1 cellular context compared by ENCODE assay signal in the genomic region with DNA sequence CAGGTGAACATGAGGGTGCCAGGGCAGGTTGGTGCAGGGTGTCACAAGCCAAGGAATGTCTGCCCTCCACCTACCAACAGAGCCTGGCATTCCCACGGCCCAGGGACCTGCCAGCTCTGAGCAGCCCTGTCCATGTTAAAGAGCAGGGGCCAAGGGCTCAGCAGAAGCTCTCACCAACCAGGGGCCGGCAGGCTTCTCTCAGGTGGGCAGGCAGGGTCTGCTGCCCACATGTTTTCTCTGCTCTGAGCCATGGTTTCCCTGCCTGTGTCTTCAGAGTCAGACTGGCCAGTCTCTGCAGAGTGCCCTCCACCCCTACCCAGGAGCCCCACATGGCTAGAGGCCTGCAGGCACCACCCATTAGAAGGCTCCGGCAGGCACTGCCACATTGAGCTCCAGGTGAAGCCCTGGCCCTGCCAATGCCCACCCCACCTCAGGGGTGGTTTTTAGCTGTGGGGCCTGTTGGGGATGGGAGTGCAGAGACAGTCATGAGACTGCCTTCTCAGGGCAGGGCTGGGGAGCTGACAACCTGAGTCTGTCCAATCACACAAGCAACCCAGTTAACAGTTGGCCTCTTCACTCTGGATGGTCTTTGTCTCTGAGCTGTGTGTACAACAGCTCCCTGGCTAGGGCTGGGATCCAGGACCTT.
TF ChIP-seq lines count a peak whose summit lies in the region.

No MANE protein-coding gene starts in this region.

TF ChIP-seq in K562, 482 proteins besides CTCF, POLR2A, EP300 and RAD21 (continued from another document and continues in another):
- TF ChIP-seq, protein P1, sequence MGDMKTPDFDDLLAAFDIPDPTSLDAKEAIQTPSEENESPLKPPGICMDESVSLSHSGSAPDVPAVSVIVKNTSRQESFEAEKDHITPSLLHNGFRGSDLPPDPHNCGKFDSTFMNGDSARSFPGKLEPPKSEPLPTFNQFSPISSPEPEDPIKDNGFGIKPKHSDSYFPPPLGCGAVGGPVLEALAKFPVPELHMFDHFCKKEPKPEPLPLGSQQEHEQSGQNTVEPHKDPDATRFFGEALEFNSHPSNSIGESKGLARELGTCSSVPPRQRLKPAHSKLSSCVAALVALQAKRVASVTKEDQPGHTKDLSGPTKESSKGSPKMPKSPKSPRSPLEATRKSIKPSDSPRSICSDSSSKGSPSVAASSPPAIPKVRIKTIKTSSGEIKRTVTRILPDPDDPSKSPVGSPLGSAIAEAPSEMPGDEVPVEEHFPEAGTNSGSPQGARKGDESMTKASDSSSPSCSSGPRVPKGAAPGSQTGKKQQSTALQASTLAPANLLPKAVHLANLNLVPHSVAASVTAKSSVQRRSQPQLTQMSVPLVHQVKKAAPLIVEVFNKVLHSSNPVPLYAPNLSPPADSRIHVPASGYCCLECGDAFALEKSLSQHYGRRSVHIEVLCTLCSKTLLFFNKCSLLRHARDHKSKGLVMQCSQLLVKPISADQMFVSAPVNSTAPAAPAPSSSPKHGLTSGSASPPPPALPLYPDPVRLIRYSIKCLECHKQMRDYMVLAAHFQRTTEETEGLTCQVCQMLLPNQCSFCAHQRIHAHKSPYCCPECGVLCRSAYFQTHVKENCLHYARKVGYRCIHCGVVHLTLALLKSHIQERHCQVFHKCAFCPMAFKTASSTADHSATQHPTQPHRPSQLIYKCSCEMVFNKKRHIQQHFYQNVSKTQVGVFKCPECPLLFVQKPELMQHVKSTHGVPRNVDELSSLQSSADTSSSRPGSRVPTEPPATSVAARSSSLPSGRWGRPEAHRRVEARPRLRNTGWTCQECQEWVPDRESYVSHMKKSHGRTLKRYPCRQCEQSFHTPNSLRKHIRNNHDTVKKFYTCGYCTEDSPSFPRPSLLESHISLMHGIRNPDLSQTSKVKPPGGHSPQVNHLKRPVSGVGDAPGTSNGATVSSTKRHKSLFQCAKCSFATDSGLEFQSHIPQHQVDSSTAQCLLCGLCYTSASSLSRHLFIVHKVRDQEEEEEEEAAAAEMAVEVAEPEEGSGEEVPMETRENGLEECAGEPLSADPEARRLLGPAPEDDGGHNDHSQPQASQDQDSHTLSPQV (IDR thresholded peaks at IDR 0.05), result peak; percentile 90
- 0 out of 2 replicates have a peak, but pooled peaks have one; percentile 12 for TF ChIP-seq ZNF57 (CRISPR knock-in tag; IDR thresholded peaks at IDR 0.05)
- 0 out of 2 replicates have a peak, but pooled peaks have one; percentile 46 for TF ChIP-seq ZNF253 (CRISPR knock-in tag; conservative IDR thresholded peaks at IDR 0.05)
- TF ChIP-seq HNRNPLL (IDR thresholded peaks at IDR 0.05; ENCODE audit: low read depth, low read length, poor library complexity, severe bottlenecking), result no peak
- no peak for TF ChIP-seq KHSRP (IDR thresholded peaks at IDR 0.05)
- peak; percentile 44; the same call in 1 of the 2 replicates for TF ChIP-seq HIVEP1 (CRISPR knock-in tag; IDR thresholded peaks at IDR 0.05)
- TF ChIP-seq, protein P2, sequence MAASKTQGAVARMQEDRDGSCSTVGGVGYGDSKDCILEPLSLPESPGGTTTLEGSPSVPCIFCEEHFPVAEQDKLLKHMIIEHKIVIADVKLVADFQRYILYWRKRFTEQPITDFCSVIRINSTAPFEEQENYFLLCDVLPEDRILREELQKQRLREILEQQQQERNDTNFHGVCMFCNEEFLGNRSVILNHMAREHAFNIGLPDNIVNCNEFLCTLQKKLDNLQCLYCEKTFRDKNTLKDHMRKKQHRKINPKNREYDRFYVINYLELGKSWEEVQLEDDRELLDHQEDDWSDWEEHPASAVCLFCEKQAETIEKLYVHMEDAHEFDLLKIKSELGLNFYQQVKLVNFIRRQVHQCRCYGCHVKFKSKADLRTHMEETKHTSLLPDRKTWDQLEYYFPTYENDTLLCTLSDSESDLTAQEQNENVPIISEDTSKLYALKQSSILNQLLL (CRISPR knock-in tag; IDR thresholded peaks at IDR 0.05; ENCODE audit: borderline replicate concordance), result no peak
- no peak for TF ChIP-seq ZNF444 (CRISPR knock-in tag; IDR thresholded peaks at IDR 0.05)
- TF ChIP-seq CAMTA2 (CRISPR knock-in tag; conservative IDR thresholded peaks at IDR 0.05), result no peak
- TF ChIP-seq TARDBP (IDR thresholded peaks at IDR 0.05), result no peak
- no peak for TF ChIP-seq TRIM28 (IDR thresholded peaks at IDR 0.05)
- TF ChIP-seq ZBTB1 (CRISPR knock-in tag; IDR thresholded peaks at IDR 0.05; ENCODE audit: borderline replicate concordance, low read depth), result no peak
- TF ChIP-seq NFRKB (IDR thresholded peaks at IDR 0.05; ENCODE audit: low read depth), result peak; percentile 77
- no peak for TF ChIP-seq EP400 (IDR thresholded peaks at IDR 0.05)
- no peak; the same call in none of the 2 replicates for TF ChIP-seq ESRRB (CRISPR knock-in tag; IDR thresholded peaks at IDR 0.05; ENCODE audit: borderline replicate concordance)
- no peak for TF ChIP-seq RAD51 (IDR thresholded peaks at IDR 0.05; ENCODE audit: borderline replicate concordance, low read depth)
- no peak for TF ChIP-seq CREBBP (IDR thresholded peaks at IDR 0.05; ENCODE audit: low read depth, low read length)
- TF ChIP-seq HMG20B (CRISPR knock-in tag; IDR thresholded peaks at IDR 0.05), result no peak
- TF ChIP-seq HSF4 (CRISPR knock-in tag; IDR thresholded peaks at IDR 0.05; ENCODE audit: borderline replicate concordance), result 0 out of 2 replicates have a peak, but pooled peaks have one; percentile 24
- TF ChIP-seq PHF8 (IDR thresholded peaks at IDR 0.05; ENCODE audit: borderline replicate concordance, low read length), result 0 out of 2 replicates have a peak, but pooled peaks have one; percentile 21
- 0 out of 2 replicates have a peak, but pooled peaks have one; percentile 12 for TF ChIP-seq PTTG1 (tag; IDR thresholded peaks at IDR 0.05; ENCODE audit: low read depth)
- TF ChIP-seq, protein P3, sequence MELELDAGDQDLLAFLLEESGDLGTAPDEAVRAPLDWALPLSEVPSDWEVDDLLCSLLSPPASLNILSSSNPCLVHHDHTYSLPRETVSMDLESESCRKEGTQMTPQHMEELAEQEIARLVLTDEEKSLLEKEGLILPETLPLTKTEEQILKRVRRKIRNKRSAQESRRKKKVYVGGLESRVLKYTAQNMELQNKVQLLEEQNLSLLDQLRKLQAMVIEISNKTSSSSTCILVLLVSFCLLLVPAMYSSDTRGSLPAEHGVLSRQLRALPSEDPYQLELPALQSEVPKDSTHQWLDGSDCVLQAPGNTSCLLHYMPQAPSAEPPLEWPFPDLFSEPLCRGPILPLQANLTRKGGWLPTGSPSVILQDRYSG (tag; conservative IDR thresholded peaks at IDR 0.05; ENCODE audit: low read depth), result peak; percentile 78; the same call in 1 of the 2 replicates
- no peak for TF ChIP-seq FOXK2 (conservative IDR thresholded peaks at IDR 0.05 in 1 of 2, IDR thresholded peaks at IDR 0.05 in 1 of 2; ENCODE audit: low read depth in 2 of 2)
- TF ChIP-seq KDM1A (IDR thresholded peaks at IDR 0.05), result no peak
- TF ChIP-seq, protein P4, sequence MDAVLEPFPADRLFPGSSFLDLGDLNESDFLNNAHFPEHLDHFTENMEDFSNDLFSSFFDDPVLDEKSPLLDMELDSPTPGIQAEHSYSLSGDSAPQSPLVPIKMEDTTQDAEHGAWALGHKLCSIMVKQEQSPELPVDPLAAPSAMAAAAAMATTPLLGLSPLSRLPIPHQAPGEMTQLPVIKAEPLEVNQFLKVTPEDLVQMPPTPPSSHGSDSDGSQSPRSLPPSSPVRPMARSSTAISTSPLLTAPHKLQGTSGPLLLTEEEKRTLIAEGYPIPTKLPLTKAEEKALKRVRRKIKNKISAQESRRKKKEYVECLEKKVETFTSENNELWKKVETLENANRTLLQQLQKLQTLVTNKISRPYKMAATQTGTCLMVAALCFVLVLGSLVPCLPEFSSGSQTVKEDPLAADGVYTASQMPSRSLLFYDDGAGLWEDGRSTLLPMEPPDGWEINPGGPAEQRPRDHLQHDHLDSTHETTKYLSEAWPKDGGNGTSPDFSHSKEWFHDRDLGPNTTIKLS (IDR thresholded peaks at IDR 0.05; ENCODE audit: borderline replicate concordance, low read depth), result no peak
- no peak for TF ChIP-seq RFX5 (IDR thresholded peaks at IDR 0.05; ENCODE audit: low read depth, low read length)
- TF ChIP-seq PYGO2 (tag; IDR thresholded peaks at IDR 0.05), result peak; percentile 59; the same call in 1 of the 2 replicates
- 0 out of 2 replicates have a peak, but pooled peaks have one; percentile 36 for TF ChIP-seq KDM2B (CRISPR knock-in tag; IDR thresholded peaks at IDR 0.05)
- TF ChIP-seq L3MBTL2 (IDR thresholded peaks at IDR 0.05), result no peak
- TF ChIP-seq, protein P5, sequence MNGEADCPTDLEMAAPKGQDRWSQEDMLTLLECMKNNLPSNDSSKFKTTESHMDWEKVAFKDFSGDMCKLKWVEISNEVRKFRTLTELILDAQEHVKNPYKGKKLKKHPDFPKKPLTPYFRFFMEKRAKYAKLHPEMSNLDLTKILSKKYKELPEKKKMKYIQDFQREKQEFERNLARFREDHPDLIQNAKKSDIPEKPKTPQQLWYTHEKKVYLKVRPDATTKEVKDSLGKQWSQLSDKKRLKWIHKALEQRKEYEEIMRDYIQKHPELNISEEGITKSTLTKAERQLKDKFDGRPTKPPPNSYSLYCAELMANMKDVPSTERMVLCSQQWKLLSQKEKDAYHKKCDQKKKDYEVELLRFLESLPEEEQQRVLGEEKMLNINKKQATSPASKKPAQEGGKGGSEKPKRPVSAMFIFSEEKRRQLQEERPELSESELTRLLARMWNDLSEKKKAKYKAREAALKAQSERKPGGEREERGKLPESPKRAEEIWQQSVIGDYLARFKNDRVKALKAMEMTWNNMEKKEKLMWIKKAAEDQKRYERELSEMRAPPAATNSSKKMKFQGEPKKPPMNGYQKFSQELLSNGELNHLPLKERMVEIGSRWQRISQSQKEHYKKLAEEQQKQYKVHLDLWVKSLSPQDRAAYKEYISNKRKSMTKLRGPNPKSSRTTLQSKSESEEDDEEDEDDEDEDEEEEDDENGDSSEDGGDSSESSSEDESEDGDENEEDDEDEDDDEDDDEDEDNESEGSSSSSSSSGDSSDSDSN (IDR thresholded peaks at IDR 0.05; ENCODE audit: borderline replicate concordance in 1 of 2, low read depth in 2 of 2, low read length in 2 of 2), result no peak
- TF ChIP-seq, protein P6, sequence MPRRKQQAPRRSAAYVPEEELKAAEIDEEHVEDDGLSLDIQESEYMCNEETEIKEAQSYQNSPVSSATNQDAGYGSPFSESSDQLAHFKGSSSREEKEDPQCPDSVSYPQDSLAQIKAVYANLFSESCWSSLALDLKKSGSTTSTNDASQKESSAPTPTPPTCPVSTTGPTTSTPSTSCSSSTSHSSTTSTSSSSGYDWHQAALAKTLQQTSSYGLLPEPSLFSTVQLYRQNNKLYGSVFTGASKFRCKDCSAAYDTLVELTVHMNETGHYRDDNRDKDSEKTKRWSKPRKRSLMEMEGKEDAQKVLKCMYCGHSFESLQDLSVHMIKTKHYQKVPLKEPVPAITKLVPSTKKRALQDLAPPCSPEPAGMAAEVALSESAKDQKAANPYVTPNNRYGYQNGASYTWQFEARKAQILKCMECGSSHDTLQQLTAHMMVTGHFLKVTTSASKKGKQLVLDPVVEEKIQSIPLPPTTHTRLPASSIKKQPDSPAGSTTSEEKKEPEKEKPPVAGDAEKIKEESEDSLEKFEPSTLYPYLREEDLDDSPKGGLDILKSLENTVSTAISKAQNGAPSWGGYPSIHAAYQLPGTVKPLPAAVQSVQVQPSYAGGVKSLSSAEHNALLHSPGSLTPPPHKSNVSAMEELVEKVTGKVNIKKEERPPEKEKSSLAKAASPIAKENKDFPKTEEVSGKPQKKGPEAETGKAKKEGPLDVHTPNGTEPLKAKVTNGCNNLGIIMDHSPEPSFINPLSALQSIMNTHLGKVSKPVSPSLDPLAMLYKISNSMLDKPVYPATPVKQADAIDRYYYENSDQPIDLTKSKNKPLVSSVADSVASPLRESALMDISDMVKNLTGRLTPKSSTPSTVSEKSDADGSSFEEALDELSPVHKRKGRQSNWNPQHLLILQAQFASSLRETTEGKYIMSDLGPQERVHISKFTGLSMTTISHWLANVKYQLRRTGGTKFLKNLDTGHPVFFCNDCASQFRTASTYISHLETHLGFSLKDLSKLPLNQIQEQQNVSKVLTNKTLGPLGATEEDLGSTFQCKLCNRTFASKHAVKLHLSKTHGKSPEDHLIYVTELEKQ (CRISPR knock-in tag; IDR thresholded peaks at IDR 0.05), result peak; percentile 42; the same call in 1 of the 2 replicates
- TF ChIP-seq, protein P7, sequence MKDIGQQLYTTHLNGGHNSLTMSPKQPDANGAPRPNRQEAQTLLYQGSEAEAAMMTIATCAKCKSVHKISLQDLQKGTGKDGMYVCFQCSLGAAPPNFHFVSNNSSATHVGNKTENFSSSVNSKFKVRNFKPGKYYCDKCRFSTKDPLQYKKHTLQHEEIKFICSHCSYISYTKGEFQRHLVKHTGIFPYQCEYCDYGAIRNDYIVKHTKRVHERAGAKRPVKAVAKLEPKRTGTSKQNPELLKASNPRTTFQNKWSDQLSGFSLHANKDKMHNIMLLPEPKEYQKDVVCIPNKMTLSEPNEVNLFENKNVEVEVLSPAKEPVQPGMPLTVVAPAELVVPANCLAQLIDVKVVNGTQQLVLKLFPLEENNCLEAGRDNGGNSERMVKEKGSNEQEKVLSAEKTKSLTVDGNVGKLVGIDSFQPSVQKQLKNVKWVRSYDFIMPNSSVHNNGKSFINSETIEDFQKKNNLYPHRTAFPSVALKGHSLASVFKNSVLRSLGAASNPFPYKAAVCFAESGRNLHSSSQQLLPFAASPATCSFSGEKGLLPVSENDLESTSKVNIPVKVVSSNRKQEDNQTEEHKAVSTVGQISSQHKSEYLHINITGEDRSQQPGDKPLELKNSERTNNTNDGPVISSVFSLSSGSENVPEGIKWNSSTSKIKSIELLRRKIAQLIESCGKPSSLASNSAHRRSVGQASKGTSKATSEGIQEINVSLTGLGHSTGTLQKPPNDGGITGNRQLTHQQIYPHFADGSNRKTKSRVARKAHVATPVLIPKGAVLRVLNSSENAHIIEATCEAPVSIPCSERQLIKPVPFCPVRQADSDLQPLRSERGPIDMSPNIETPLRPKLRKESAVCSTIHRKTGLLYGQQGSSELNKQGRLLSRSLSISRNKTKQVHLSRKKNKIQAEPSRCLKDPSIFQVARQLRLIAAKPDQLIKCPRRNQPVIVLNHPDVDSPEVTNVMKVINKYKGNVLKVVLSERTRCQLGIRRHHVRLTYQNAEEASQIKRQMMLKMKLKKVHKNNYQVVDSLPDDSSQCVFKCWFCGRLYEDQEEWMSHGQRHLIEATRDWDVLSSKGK (CRISPR knock-in tag; IDR thresholded peaks at IDR 0.05), result no peak
- 0 out of 2 replicates have a peak, but pooled peaks have one; percentile 21 for TF ChIP-seq ZNF77 (CRISPR knock-in tag; IDR thresholded peaks at IDR 0.05)
- TF ChIP-seq ATF7 (IDR thresholded peaks at IDR 0.05), result no peak
- peak; percentile 20; the same call in 1 of the 2 replicates for TF ChIP-seq TEAD2 (tag; IDR thresholded peaks at IDR 0.05)
- peak; percentile 46; the same call in 1 of the 2 replicates for TF ChIP-seq ZNF79 (CRISPR knock-in tag; IDR thresholded peaks at IDR 0.05; ENCODE audit: low read depth)
- TF ChIP-seq ELF2 (CRISPR knock-in tag; IDR thresholded peaks at IDR 0.05), result peak; percentile 41; the same call in 1 of the 2 replicates
- no peak for TF ChIP-seq ZNF140 (CRISPR knock-in tag; IDR thresholded peaks at IDR 0.05)
- TF ChIP-seq, protein P8, sequence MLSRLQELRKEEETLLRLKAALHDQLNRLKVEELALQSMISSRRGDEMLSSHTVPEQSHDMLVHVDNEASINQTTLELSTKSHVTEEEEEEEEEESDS (CRISPR knock-in tag; IDR thresholded peaks at IDR 0.05), result no peak
- no peak for TF ChIP-seq TCF7 (IDR thresholded peaks at IDR 0.05; ENCODE audit: borderline replicate concordance)
- TF ChIP-seq YY1 (IDR thresholded peaks at IDR 0.05; ENCODE audit: borderline replicate concordance in 1 of 3, control insufficient read depth in 1 of 3, extremely low read depth in 1 of 3, insufficient read depth in 3 of 3, insufficient read length in 1 of 3, insufficient replicate concordance in 2 of 3, low read depth in 1 of 3, low read length in 2 of 3), result no peak
- no peak for TF ChIP-seq PHF20 (IDR thresholded peaks at IDR 0.05; ENCODE audit: partially characterized antibody)
- TF ChIP-seq ZNF41 (CRISPR knock-in tag; conservative IDR thresholded peaks at IDR 0.05), result no peak
